Comparison of ENCODE assay signal across 24 cellular contexts in genomic region chr7:105088456-105088855, GRCh38.
A peak's percentile ranks its signal among the peaks of the same experiment; 100 is the strongest.
DNase-seq lines count a peak whose midpoint lies in the region; ATAC-seq, FAIRE-seq and TF ChIP-seq lines count a peak whose summit lies in the region.
"Had no signal": no experiment of that assay in that cellular context is flagged by ENCODE, and none has a peak within 500 bp of the region (broad histone marks: within the 10 kb centered on the region; RNA-seq: fewer than 3 reads in every experiment).

No MANE protein-coding gene starts in this region.

- H3K4me3 Mint-ChIP-seq in activated CD8-positive, alpha-beta T cell treated with anti-CD3 and anti-CD28 coated beads for 36 hours, result no peak overlapping the region
- H3K4me3 Mint-ChIP-seq in activated CD8-positive, alpha-beta T cell treated with anti-CD3 and anti-CD28 coated beads, Interleukin-2, amount 10 ng/mL, durations not matched to agents 7 days and 5 days, result no peak overlapping the region
- H3K4me3 Mint-ChIP-seq in activated naive CD8-positive, alpha-beta T cell treated with anti-CD3 and anti-CD28 coated beads, Interleukin-2, amount 50 U/mL, for 24 hours, result no peak overlapping the region
- no peak overlapping the region for H3K4me3 Mint-ChIP-seq in nephron progenitor cell
- H3K4me3 Mint-ChIP-seq: activated B cell treated with CpG ODN at 0.5 μM for 24 hours; activated T-helper 1 cell treated with anti-CD3 and anti-CD28 coated beads, Interleukin-12 subunit alpha, Interleukin-12 subunit beta, Interleukin-2, Interleukin-4 antibody, amounts not matched to agents 30 ng/mL and 10 ng/mL and 1 ng/mL, durations not matched to agents 14 hours and 24 hours and 36 hours; H9; stimulated activated memory B cell treated with anti-CD40 and anti-IgM and Interleukin-4, amounts not matched to agents 10 μg/mL and 1 μg/mL and 100 μg/mL, for 72 hours had no signal

- FAIRE-seq in D721Med (lab: Jason Lieb, UNC), result peak; percentile 29
- FAIRE-seq: GM12892 had no signal

- H3K27ac ChIP-seq in right cardiac atrium (ENCODE audit: low read length), result no peak overlapping the region
- H3K27ac ChIP-seq: body of pancreas, foreskin keratinocyte, testis, uterus had no signal

- H3K9me3 Mint-ChIP-seq in activated CD8-positive, alpha-beta T cell treated with anti-CD3 and anti-CD28 coated beads for 36 hours, result no peaks in the 10 kb centered on the region
- H3K9me3 Mint-ChIP-seq in activated CD8-positive, alpha-beta T cell treated with anti-CD3 and anti-CD28 coated beads, Interleukin-2, amount 10 ng/mL, durations not matched to agents 7 days and 5 days (ENCODE audit: insufficient read depth), result no peaks in the 10 kb centered on the region
- H3K9me3 Mint-ChIP-seq in activated naive CD8-positive, alpha-beta T cell treated with anti-CD3 and anti-CD28 coated beads, Interleukin-2, amount 50 U/mL, for 24 hours, result no peaks in the 10 kb centered on the region
- no peaks in the 10 kb centered on the region for H3K9me3 Mint-ChIP-seq in nephron progenitor cell
- H3K9me3 Mint-ChIP-seq: activated B cell treated with CpG ODN at 0.5 μM for 24 hours; activated T-helper 1 cell treated with anti-CD3 and anti-CD28 coated beads, Interleukin-12 subunit alpha, Interleukin-12 subunit beta, Interleukin-2, Interleukin-4 antibody, amounts not matched to agents 30 ng/mL and 10 ng/mL and 1 ng/mL, durations not matched to agents 14 hours and 24 hours and 36 hours; H9; stimulated activated memory B cell treated with anti-CD40 and anti-IgM and Interleukin-4, amounts not matched to agents 10 μg/mL and 1 μg/mL and 100 μg/mL, for 72 hours had no signal

- CTCF ChIA-PET in activated CD8-positive, alpha-beta T cell treated with anti-CD3 and anti-CD28 coated beads for 36 hours (lab: Charles Lee), result interaction anchor here (1.3 kb wide), 1 partner anchor 22 kb away, joined by 3 read pairs; no protein-coding TSS in a partner anchor
- CTCF ChIA-PET in activated CD8-positive, alpha-beta T cell treated with anti-CD3 and anti-CD28 coated beads, Interleukin-2, amount 10 ng/mL, durations not matched to agents 7 days and 5 days (lab: Charles Lee), result interaction anchor here (1.0 kb wide), 1 partner anchor 107 kb away, joined by 3 read pairs; no protein-coding TSS in a partner anchor

- peak overlapping the region; percentile 75 for H3K27ac Mint-ChIP-seq in activated CD8-positive, alpha-beta T cell treated with anti-CD3 and anti-CD28 coated beads for 36 hours
- no peak overlapping the region for H3K27ac Mint-ChIP-seq in activated CD8-positive, alpha-beta T cell treated with anti-CD3 and anti-CD28 coated beads, Interleukin-2, amount 10 ng/mL, durations not matched to agents 7 days and 5 days
- peak overlapping the region; percentile 50 for H3K27ac Mint-ChIP-seq in activated naive CD8-positive, alpha-beta T cell treated with anti-CD3 and anti-CD28 coated beads, Interleukin-2, amount 50 U/mL, for 24 hours
- peak overlapping the region; percentile 74 for H3K27ac Mint-ChIP-seq in nephron progenitor cell
- H3K27ac Mint-ChIP-seq: activated T-helper 1 cell treated with anti-CD3 and anti-CD28 coated beads, Interleukin-12 subunit alpha, Interleukin-12 subunit beta, Interleukin-2, Interleukin-4 antibody, amounts not matched to agents 30 ng/mL and 10 ng/mL and 1 ng/mL, durations not matched to agents 14 hours and 24 hours and 36 hours; stimulated activated memory B cell treated with anti-CD40 and anti-IgM and Interleukin-4, amounts not matched to agents 10 μg/mL and 1 μg/mL and 100 μg/mL, for 72 hours had no signal

- H3K36me3 Mint-ChIP-seq in activated CD8-positive, alpha-beta T cell treated with anti-CD3 and anti-CD28 coated beads for 36 hours (ENCODE audit: low read depth), result peaks cover 43% of the 10 kb centered on the region
- peaks cover 47% of the 10 kb centered on the region for H3K36me3 Mint-ChIP-seq in activated CD8-positive, alpha-beta T cell treated with anti-CD3 and anti-CD28 coated beads, Interleukin-2, amount 10 ng/mL, durations not matched to agents 7 days and 5 days (ENCODE audit: low read depth)
- H3K36me3 Mint-ChIP-seq in activated naive CD8-positive, alpha-beta T cell treated with anti-CD3 and anti-CD28 coated beads, Interleukin-2, amount 50 U/mL, for 24 hours (ENCODE audit: low read depth), result peaks cover 56% of the 10 kb centered on the region
- peaks cover 66% of the 10 kb centered on the region for H3K36me3 Mint-ChIP-seq in nephron progenitor cell (ENCODE audit: low read depth)

- H3K4me3 ChIP-seq in right cardiac atrium (ENCODE audit: low read length), result no peak overlapping the region
- H3K4me3 ChIP-seq: body of pancreas, testis, uterus had no signal

- peaks cover 21% of the 10 kb centered on the region for H3K4me1 Mint-ChIP-seq in activated CD8-positive, alpha-beta T cell treated with anti-CD3 and anti-CD28 coated beads for 36 hours (ENCODE audit: low read depth)
- H3K4me1 Mint-ChIP-seq in activated CD8-positive, alpha-beta T cell treated with anti-CD3 and anti-CD28 coated beads, Interleukin-2, amount 10 ng/mL, durations not matched to agents 7 days and 5 days (ENCODE audit: low read depth), result no peaks in the 10 kb centered on the region
- peaks cover 23% of the 10 kb centered on the region for H3K4me1 Mint-ChIP-seq in activated naive CD8-positive, alpha-beta T cell treated with anti-CD3 and anti-CD28 coated beads, Interleukin-2, amount 50 U/mL, for 24 hours
- no peaks in the 10 kb centered on the region for H3K4me1 Mint-ChIP-seq in nephron progenitor cell
- H3K4me1 Mint-ChIP-seq: activated B cell treated with CpG ODN at 0.5 μM for 24 hours, H9 had no signal

- intact Hi-C loops in activated CD8-positive, alpha-beta T cell treated with anti-CD3 and anti-CD28 coated beads for 36 hours (cut with micrococcal nuclease), result no loop called here
- intact Hi-C loops in right cardiac atrium (cut with DNase I), result no loop called here

- no peak for DNase-seq in activated CD8-positive, alpha-beta T cell treated with anti-CD3 and anti-CD28 coated beads for 36 hours
- DNase-seq in activated CD8-positive, alpha-beta T cell treated with anti-CD3 and anti-CD28 coated beads, Interleukin-2, amount 10 ng/mL, durations not matched to agents 7 days and 5 days, result no peak
- DNase-seq in D721Med (ENCODE audit: insufficient read length, low spot score) (no peak), nephron progenitor cell (no peak), RPMI8226 (no peak), right cardiac atrium (no peak)
- no peak for DNase-seq in activated naive CD8-positive, alpha-beta T cell treated with anti-CD3 and anti-CD28 coated beads, Interleukin-2, amount 50 U/mL, for 24 hours
- DNase-seq: activated B cell treated with CpG ODN at 0.5 μM for 24 hours; activated CD8-positive, alpha-beta memory T cell treated with anti-CD3 and anti-CD28 coated beads for 24 hours; body of pancreas; foreskin keratinocyte; H9; Kasumi-1; left colon; NCI-H1092; NCI-H187; retina; testis; uterus had no signal

- no peaks in the 10 kb centered on the region for H3K9me3 ChIP-seq in right cardiac atrium (ENCODE audit: control insufficient read depth, low read length)
- H3K9me3 ChIP-seq: body of pancreas, testis, uterus had no signal

- POLR2A ChIA-PET in activated CD8-positive, alpha-beta T cell treated with anti-CD3 and anti-CD28 coated beads for 36 hours (lab: Charles Lee), result interaction anchor here (0.8 kb wide), 1 partner anchor 78 kb away, joined by 4 read pairs; no protein-coding TSS in a partner anchor
- POLR2A ChIA-PET in activated CD8-positive, alpha-beta T cell treated with anti-CD3 and anti-CD28 coated beads, Interleukin-2, amount 10 ng/mL, durations not matched to agents 7 days and 5 days (lab: Charles Lee), result interaction anchor here (1.2 kb wide), 1 partner anchor 76 kb away, joined by 3 read pairs; no protein-coding TSS in a partner anchor

- 83% methylated on average over 2 of the region's 2 CpGs for WGBS in right cardiac atrium

- H3K4me1 ChIP-seq in right cardiac atrium (ENCODE audit: control insufficient read depth, insufficient read depth, low read length), result peaks cover 1% of the 10 kb centered on the region
- H3K4me1 ChIP-seq: body of pancreas, foreskin keratinocyte, testis, uterus had no signal

- ATAC-seq in activated CD8-positive, alpha-beta T cell treated with anti-CD3 and anti-CD28 coated beads for 36 hours, result no peak
- no peak for ATAC-seq in activated CD8-positive, alpha-beta T cell treated with anti-CD3 and anti-CD28 coated beads, Interleukin-2, amount 10 ng/mL, durations not matched to agents 7 days and 5 days
- no peak for ATAC-seq in activated naive CD8-positive, alpha-beta T cell treated with anti-CD3 and anti-CD28 coated beads, Interleukin-2, amount 50 U/mL, for 24 hours
- ATAC-seq in HG03280 (IDR thresholded peaks at IDR 0.05; ENCODE audit: unreplicated experiment) (no peak), right cardiac atrium (no peak)
- ATAC-seq: body of pancreas; foreskin keratinocyte; left colon; SK-N-SH treated with all-trans-retinoic acid at 6 μM for 48 hours; stimulated activated memory B cell treated with anti-CD40 and anti-IgM and Interleukin-4, amounts not matched to agents 10 μg/mL and 1 μg/mL and 100 μg/mL, for 72 hours had no signal

- no peaks in the 10 kb centered on the region for H3K27me3 Mint-ChIP-seq in activated CD8-positive, alpha-beta T cell treated with anti-CD3 and anti-CD28 coated beads for 36 hours
- no peaks in the 10 kb centered on the region for H3K27me3 Mint-ChIP-seq in activated CD8-positive, alpha-beta T cell treated with anti-CD3 and anti-CD28 coated beads, Interleukin-2, amount 10 ng/mL, durations not matched to agents 7 days and 5 days (ENCODE audit: low read depth)
- no peaks in the 10 kb centered on the region for H3K27me3 Mint-ChIP-seq in activated naive CD8-positive, alpha-beta T cell treated with anti-CD3 and anti-CD28 coated beads, Interleukin-2, amount 50 U/mL, for 24 hours
- H3K27me3 Mint-ChIP-seq in nephron progenitor cell (ENCODE audit: low read depth, poor library complexity), result peaks cover 3% of the 10 kb centered on the region
- H3K27me3 Mint-ChIP-seq: activated B cell treated with CpG ODN at 0.5 μM for 24 hours; stimulated activated memory B cell treated with anti-CD40 and anti-IgM and Interleukin-4, amounts not matched to agents 10 μg/mL and 1 μg/mL and 100 μg/mL, for 72 hours had no signal

- H3K27me3 ChIP-seq in right cardiac atrium (ENCODE audit: control insufficient read depth, insufficient read depth), result no peaks in the 10 kb centered on the region
- H3K27me3 ChIP-seq: body of pancreas, foreskin keratinocyte, testis, uterus had no signal

- no peak for TF ChIP-seq CTCF in activated CD8-positive, alpha-beta T cell treated with anti-CD3 and anti-CD28 coated beads for 36 hours (IDR thresholded peaks at IDR 0.05)
- TF ChIP-seq CTCF in D721Med (IDR thresholded peaks at IDR 0.05; ENCODE audit: insufficient read depth, missing control alignments) (no peak), nephron progenitor cell (IDR thresholded peaks at IDR 0.05) (no peak)
